18 cellular contexts compared by ENCODE assay signal in the genomic region with DNA sequence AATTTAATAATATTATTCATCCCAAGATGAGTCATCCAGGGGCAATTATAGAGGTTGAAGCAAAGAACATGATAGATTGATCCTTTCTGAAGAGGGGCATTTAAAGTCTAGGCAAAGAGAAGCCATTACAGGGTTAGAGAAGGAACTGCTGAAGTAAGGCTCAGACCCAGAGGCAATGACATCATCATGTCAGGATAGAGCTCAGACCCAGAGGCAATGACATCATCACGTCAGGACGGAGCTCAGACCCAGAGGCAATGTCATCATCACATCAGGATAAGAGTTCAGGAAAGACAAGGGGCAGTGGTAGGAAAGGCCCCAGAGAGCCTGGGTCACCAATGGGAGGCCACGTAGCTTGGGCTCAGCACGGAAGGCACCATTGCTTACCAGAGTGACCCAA.
"Had no signal": no experiment of that assay in that cellular context is flagged by ENCODE, and none has a peak within 500 bp of the region (broad histone marks: within the 10 kb centered on the region; RNA-seq: fewer than 3 reads in every experiment).

No MANE protein-coding gene starts in this region.

- H3K27ac ChIP-seq: RWPE1 had no signal

- DNase-seq: KBM-7, MV-4-11, NCI-H1048, NCI-H1105, NCI-H1417, NCI-H1436 treated with DMSO at 0.1 percent for 48 hours, NCI-H1694, NCI-H187 treated with DMSO at 0.1 percent for 48 hours, NCI-H2029 treated with DMSO at 0.1 percent for 48 hours, NCI-H2107, NCI-H2227 treated with DMSO at 0.1 percent for 48 hours, NCI-H524, NCI-H69, NCI-H774, PC-3, SHP77 had no signal

- ATAC-seq: PC-3, SK-N-SH treated with all-trans-retinoic acid at 6 μM for 48 hours had no signal
